1 cellular context compared by ENCODE assay signal in the genomic region with DNA sequence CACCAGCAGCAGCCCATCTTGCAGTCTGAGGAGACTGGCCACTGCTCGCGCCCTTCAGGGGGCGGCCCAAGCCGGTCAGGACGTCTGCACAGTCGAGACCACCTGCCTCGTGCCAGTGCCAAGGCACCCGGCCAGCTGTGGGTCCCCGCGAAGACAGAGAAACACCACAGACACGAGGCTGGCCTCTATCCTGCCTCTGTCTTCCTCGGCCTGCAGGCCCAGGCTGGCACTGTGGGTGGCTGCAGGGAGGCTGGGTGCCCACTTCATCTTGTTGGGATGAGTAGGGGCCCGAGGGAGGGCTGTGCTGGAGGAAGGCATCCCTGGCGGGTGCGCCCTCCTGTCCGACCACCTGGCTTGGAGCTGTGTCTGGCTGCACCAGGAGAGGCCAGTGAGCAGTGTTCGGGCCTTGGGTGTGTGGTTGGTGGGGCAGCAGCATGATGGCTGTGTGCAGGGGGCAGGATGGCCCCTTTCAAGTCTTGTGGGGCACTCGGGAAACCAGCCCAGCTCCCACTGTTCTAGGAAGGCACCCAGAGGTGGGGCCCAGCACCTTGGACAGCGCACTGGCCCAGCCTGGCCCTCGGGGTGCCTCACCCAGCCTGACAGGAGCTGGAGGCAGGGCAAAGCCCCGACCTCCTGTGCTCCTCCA.
A peak's percentile ranks its signal among the peaks of the same experiment; 100 is the strongest.
TF ChIP-seq lines count a peak whose summit lies in the region.

No MANE protein-coding gene starts in this region.

TF ChIP-seq in HepG2, 621 proteins besides CTCF, POLR2A, EP300 and RAD21 (continued from another document and continues in another):
- TF ChIP-seq ZSCAN21 (CRISPR knock-in tag; IDR thresholded peaks at IDR 0.05; ENCODE audit: borderline replicate concordance) (peak; percentile 65; the same call in 1 of the 2 replicates), ZNF225 (CRISPR knock-in tag; IDR thresholded peaks at IDR 0.05) (no peak), WIZ (CRISPR knock-in tag; IDR thresholded peaks at IDR 0.05) (peak; percentile 65; the same call in 1 of the 2 replicates), RXRB (CRISPR knock-in tag; IDR thresholded peaks at IDR 0.05; ENCODE audit: borderline replicate concordance) (0 out of 2 replicates have a peak, but pooled peaks have one; percentile 31), ZFY (CRISPR knock-in tag; IDR thresholded peaks at IDR 0.05) (no peak), ZNF792 (CRISPR knock-in tag; IDR thresholded peaks at IDR 0.05) (0 out of 2 replicates have a peak, but pooled peaks have one; percentile 64), ZSCAN31 (CRISPR knock-in tag; IDR thresholded peaks at IDR 0.05; ENCODE audit: low read depth) (no peak), SMAD9 (CRISPR knock-in tag; IDR thresholded peaks at IDR 0.05) (0 out of 2 replicates have a peak, but pooled peaks have one; percentile 44), THAP11 (CRISPR knock-in tag; IDR thresholded peaks at IDR 0.05) (peak; percentile 53), ZFP91 (CRISPR knock-in tag; IDR thresholded peaks at IDR 0.05; ENCODE audit: borderline replicate concordance) (0 out of 2 replicates have a peak, but pooled peaks have one; percentile 27), ZNF563 (CRISPR knock-in tag; IDR thresholded peaks at IDR 0.05) (peak; percentile 78; the same call in 1 of the 2 replicates), TGIF2 (CRISPR knock-in tag; IDR thresholded peaks at IDR 0.05) (peak; percentile 84), HES4 (CRISPR knock-in tag; IDR thresholded peaks at IDR 0.05; ENCODE audit: borderline replicate concordance) (peak; percentile 92), ZNF790 (CRISPR knock-in tag; IDR thresholded peaks at IDR 0.05; ENCODE audit: borderline replicate concordance) (peak; percentile 69; the same call in 1 of the 2 replicates), NCOA1 (CRISPR knock-in tag; IDR thresholded peaks at IDR 0.05) (no peak), KDM5B (CRISPR knock-in tag; IDR thresholded peaks at IDR 0.05; ENCODE audit: borderline replicate concordance) (peak; percentile 30; the same call in 1 of the 2 replicates), ZNF12 (CRISPR knock-in tag; IDR thresholded peaks at IDR 0.05) (0 out of 2 replicates have a peak, but pooled peaks have one; percentile 45), ZNF724P (CRISPR knock-in tag; IDR thresholded peaks at IDR 0.05; ENCODE audit: borderline replicate concordance) (no peak), ZNF230 (CRISPR knock-in tag; IDR thresholded peaks at IDR 0.05) (0 out of 2 replicates have a peak, but pooled peaks have one; percentile 43), SRY (CRISPR knock-in tag; IDR thresholded peaks at IDR 0.05) (peak; percentile 91), AHR (CRISPR knock-in tag; IDR thresholded peaks at IDR 0.05) (peak; percentile 91), SOX13 (IDR thresholded peaks at IDR 0.05) (no peak), SOX13 (CRISPR knock-in tag; conservative IDR thresholded peaks at IDR 0.05 in 1 of 2, IDR thresholded peaks at IDR 0.05 in 1 of 2) (0 out of 4 replicates have a peak, but pooled peaks of 1 of the 2 experiments have one; percentile 20), SIX4 (CRISPR knock-in tag; IDR thresholded peaks at IDR 0.05) (peak; percentile 53; the same call in 1 of the 2 replicates), ZSCAN9 (CRISPR knock-in tag; IDR thresholded peaks at IDR 0.05; ENCODE audit: borderline replicate concordance) (peak; percentile 69; the same call in 1 of the 2 replicates), ZNF281 (CRISPR knock-in tag; IDR thresholded peaks at IDR 0.05; ENCODE audit: borderline replicate concordance) (no peak), ZFP36L1 (CRISPR knock-in tag; IDR thresholded peaks at IDR 0.05) (0 out of 2 replicates have a peak, but pooled peaks have one; percentile 38), BORCS8-MEF2B (CRISPR knock-in tag; IDR thresholded peaks at IDR 0.05) (0 out of 2 replicates have a peak, but pooled peaks have one; percentile 54), TBX2 (CRISPR knock-in tag; IDR thresholded peaks at IDR 0.05; ENCODE audit: borderline replicate concordance) (peak; percentile 43; the same call in 1 of the 2 replicates), GABPB1 (CRISPR knock-in tag; IDR thresholded peaks at IDR 0.05) (peak; percentile 44; the same call in 1 of the 2 replicates), KLF6 (CRISPR knock-in tag; IDR thresholded peaks at IDR 0.05) (0 out of 2 replicates have a peak, but pooled peaks have one; percentile 72), ELF3 (CRISPR knock-in tag; IDR thresholded peaks at IDR 0.05) (peak; percentile 37; the same call in 1 of the 2 replicates), NKX3-1 (CRISPR knock-in tag; IDR thresholded peaks at IDR 0.05) (0 out of 2 replicates have a peak, but pooled peaks have one; percentile 20), ZNF331 (CRISPR knock-in tag; IDR thresholded peaks at IDR 0.05) (peak; percentile 70; the same call in 1 of the 2 replicates), ZNF232 (CRISPR knock-in tag; IDR thresholded peaks at IDR 0.05; ENCODE audit: borderline replicate concordance) (peak; percentile 86; the same call in 1 of the 2 replicates), ZNF883 (CRISPR knock-in tag; IDR thresholded peaks at IDR 0.05; ENCODE audit: not compliant biosample characterization) (peak; percentile 50), IKZF5 (CRISPR knock-in tag; IDR thresholded peaks at IDR 0.05) (peak; percentile 45; the same call in 1 of the 2 replicates), ZNF441 (CRISPR knock-in tag; IDR thresholded peaks at IDR 0.05; ENCODE audit: borderline replicate concordance) (peak; percentile 72; the same call in 1 of the 2 replicates)
- TF ChIP-seq, protein P1, sequence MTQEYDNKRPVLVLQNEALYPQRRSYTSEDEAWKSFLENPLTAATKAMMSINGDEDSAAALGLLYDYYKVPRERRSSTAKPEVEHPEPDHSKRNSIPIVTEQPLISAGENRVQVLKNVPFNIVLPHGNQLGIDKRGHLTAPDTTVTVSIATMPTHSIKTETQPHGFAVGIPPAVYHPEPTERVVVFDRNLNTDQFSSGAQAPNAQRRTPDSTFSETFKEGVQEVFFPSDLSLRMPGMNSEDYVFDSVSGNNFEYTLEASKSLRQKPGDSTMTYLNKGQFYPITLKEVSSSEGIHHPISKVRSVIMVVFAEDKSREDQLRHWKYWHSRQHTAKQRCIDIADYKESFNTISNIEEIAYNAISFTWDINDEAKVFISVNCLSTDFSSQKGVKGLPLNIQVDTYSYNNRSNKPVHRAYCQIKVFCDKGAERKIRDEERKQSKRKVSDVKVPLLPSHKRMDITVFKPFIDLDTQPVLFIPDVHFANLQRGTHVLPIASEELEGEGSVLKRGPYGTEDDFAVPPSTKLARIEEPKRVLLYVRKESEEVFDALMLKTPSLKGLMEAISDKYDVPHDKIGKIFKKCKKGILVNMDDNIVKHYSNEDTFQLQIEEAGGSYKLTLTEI (CRISPR knock-in tag; conservative IDR thresholded peaks at IDR 0.05), result no peak
- TF ChIP-seq, protein P2, sequence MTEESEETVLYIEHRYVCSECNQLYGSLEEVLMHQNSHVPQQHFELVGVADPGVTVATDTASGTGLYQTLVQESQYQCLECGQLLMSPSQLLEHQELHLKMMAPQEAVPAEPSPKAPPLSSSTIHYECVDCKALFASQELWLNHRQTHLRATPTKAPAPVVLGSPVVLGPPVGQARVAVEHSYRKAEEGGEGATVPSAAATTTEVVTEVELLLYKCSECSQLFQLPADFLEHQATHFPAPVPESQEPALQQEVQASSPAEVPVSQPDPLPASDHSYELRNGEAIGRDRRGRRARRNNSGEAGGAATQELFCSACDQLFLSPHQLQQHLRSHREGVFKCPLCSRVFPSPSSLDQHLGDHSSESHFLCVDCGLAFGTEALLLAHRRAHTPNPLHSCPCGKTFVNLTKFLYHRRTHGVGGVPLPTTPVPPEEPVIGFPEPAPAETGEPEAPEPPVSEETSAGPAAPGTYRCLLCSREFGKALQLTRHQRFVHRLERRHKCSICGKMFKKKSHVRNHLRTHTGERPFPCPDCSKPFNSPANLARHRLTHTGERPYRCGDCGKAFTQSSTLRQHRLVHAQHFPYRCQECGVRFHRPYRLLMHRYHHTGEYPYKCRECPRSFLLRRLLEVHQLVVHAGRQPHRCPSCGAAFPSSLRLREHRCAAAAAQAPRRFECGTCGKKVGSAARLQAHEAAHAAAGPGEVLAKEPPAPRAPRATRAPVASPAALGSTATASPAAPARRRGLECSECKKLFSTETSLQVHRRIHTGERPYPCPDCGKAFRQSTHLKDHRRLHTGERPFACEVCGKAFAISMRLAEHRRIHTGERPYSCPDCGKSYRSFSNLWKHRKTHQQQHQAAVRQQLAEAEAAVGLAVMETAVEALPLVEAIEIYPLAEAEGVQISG (CRISPR knock-in tag; IDR thresholded peaks at IDR 0.05), result 0 out of 2 replicates have a peak, but pooled peaks have one; percentile 45
- TF ChIP-seq, protein P3, sequence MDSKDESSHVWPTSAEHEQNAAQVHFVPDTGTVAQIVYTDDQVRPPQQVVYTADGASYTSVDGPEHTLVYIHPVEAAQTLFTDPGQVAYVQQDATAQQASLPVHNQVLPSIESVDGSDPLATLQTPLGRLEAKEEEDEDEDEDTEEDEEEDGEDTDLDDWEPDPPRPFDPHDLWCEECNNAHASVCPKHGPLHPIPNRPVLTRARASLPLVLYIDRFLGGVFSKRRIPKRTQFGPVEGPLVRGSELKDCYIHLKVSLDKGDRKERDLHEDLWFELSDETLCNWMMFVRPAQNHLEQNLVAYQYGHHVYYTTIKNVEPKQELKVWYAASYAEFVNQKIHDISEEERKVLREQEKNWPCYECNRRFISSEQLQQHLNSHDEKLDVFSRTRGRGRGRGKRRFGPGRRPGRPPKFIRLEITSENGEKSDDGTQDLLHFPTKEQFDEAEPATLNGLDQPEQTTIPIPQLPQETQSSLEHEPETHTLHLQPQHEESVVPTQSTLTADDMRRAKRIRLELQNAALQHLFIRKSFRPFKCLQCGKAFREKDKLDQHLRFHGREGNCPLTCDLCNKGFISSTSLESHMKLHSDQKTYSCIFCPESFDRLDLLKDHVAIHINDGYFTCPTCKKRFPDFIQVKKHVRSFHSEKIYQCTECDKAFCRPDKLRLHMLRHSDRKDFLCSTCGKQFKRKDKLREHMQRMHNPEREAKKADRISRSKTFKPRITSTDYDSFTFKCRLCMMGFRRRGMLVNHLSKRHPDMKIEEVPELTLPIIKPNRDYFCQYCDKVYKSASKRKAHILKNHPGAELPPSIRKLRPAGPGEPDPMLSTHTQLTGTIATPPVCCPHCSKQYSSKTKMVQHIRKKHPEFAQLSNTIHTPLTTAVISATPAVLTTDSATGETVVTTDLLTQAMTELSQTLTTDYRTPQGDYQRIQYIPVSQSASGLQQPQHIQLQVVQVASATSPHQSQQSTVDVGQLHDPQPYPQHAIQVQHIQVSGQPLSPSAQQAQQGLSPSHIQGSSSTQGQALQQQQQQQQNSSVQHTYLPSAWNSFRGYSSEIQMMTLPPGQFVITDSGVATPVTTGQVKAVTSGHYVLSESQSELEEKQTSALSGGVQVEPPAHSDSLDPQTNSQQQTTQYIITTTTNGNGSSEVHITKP (CRISPR knock-in tag; IDR thresholded peaks at IDR 0.05; ENCODE audit: low read depth), result 0 out of 2 replicates have a peak, but pooled peaks have one; percentile 28
- TF ChIP-seq, protein P4, sequence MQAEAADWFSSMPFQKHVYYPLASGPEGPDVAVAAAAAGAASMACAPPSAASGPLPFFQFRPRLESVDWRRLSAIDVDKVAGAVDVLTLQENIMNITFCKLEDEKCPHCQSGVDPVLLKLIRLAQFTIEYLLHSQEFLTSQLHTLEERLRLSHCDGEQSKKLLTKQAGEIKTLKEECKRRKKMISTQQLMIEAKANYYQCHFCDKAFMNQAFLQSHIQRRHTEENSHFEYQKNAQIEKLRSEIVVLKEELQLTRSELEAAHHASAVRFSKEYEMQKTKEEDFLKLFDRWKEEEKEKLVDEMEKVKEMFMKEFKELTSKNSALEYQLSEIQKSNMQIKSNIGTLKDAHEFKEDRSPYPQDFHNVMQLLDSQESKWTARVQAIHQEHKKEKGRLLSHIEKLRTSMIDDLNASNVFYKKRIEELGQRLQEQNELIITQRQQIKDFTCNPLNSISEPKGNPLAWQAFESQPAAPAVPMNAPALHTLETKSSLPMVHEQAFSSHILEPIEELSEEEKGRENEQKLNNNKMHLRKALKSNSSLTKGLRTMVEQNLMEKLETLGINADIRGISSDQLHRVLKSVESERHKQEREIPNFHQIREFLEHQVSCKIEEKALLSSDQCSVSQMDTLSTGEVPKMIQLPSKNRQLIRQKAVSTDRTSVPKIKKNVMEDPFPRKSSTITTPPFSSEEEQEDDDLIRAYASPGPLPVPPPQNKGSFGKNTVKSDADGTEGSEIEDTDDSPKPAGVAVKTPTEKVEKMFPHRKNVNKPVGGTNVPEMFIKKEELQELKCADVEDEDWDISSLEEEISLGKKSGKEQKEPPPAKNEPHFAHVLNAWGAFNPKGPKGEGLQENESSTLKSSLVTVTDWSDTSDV (CRISPR knock-in tag; IDR thresholded peaks at IDR 0.05), result 0 out of 2 replicates have a peak, but pooled peaks have one; percentile 77
